In the genomic region with DNA sequence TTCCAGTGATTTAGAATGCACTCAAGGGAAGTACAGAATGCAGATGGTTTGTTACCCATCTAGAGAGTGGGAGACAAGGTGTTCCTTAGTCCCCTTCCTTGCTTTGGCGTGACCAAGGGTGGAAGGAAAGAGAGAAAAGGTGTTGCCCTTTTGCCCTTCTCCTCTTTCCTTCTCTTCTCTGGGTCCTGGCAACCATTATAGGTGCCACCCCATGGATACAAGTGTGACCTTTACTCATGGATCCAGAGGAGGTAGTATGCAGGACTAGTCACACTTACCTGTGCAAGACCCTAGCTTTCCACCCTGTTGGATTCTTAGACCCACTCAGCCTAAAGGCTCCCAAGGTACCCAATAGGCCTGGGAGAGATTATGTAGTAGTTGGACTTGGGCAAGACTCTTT, we compare ENCODE assay signal across 12 cellular contexts. TPM values are rescaled to one million over a fixed set of nuclear protein-coding genes. Genes with fewer than 3 reads are reported as not detected.
DNase-seq lines count a peak whose midpoint lies in the region; ATAC-seq and TF ChIP-seq lines count a peak whose summit lies in the region.
"Had no signal": no experiment of that assay in that cellular context is flagged by ENCODE, and none has a peak within 500 bp of the region (broad histone marks: within the 10 kb centered on the region; RNA-seq: fewer than 3 reads in every experiment).

No MANE protein-coding gene starts in this region.

- intact Hi-C loops in OCI-LY7 (cut with micrococcal nuclease; ENCODE audit: unreplicated experiment) = loop anchor here (10.0 kb wide), 1 partner anchor 132 kb away; no protein-coding TSS in a partner anchor

- no peak for TF ChIP-seq RAD21 in SK-N-SH (IDR thresholded peaks at IDR 0.05; ENCODE audit: low read length)

- ATAC-seq in SK-N-SH treated with all-trans-retinoic acid at 6 μM for 48 hours = no peak
- ATAC-seq: activated CD4-positive, CD25-positive, alpha-beta regulatory T cell treated with anti-CD3 and anti-CD28 coated beads, Interleukin-2, amount 50 U/mL, for 24 hours had no signal

- no peaks in the 10 kb centered on the region for H3K27me3 ChIP-seq in SK-N-SH (ENCODE audit: insufficient read depth)
- no peaks in the 10 kb centered on the region for H3K27me3 ChIP-seq in skeletal muscle tissue (ENCODE audit: control insufficient read depth in 3 of 3, insufficient read depth in 3 of 3, low read length in 3 of 3)

- no peak for TF ChIP-seq EP300 in SK-N-SH (IDR thresholded peaks at IDR 0.05; ENCODE audit: borderline replicate concordance in 1 of 2, low read depth in 1 of 2, low read length in 1 of 2)

- H2AFZ ChIP-seq in SK-N-SH (ENCODE audit: low read depth) (no peak overlapping the region), OCI-LY7 (ENCODE audit: low read length) (no peak overlapping the region)
- H2AFZ ChIP-seq: parathyroid adenoma had no signal

- no peaks in the 10 kb centered on the region for H3F3A ChIP-seq in SK-N-SH (replicated peaks; ENCODE audit: insufficient read depth)

- H3K79me2 ChIP-seq in SK-N-SH (ENCODE audit: insufficient read depth) (no peaks in the 10 kb centered on the region), OCI-LY7 (ENCODE audit: insufficient read depth, low read depth, low read length) (no peaks in the 10 kb centered on the region)
- H3K79me2 ChIP-seq: parathyroid adenoma had no signal

- no peaks in the 10 kb centered on the region for H3K4me1 ChIP-seq in SK-N-SH (ENCODE audit: control insufficient read depth in 1 of 2, insufficient read depth in 2 of 2, low read depth in 1 of 2, low read length in 1 of 2)
- no peaks in the 10 kb centered on the region for H3K4me1 ChIP-seq in OCI-LY7 (ENCODE audit: insufficient read depth, low read length, poor library complexity, severe bottlenecking)
- no peaks in the 10 kb centered on the region for H3K4me1 ChIP-seq in skeletal muscle tissue (ENCODE audit: control insufficient read depth in 3 of 3, insufficient read depth in 3 of 3, low read length in 3 of 3)
- H3K4me1 ChIP-seq: parathyroid adenoma had no signal

- CTCF ChIA-PET in SK-N-SH (lab: Yijun Ruan, JAX) (interaction anchor here (0.7 to 1.0 kb wide), 2 partner anchors 73 to 135 kb away, joined by 3 read pairs; no protein-coding TSS in a partner anchor), OCI-LY7 (lab: Charles Lee; ENCODE audit: unreplicated experiment) (no interaction called here)

- no peak overlapping the region; a peak in 1 of 4 replicates for H3K4me3 ChIP-seq in SK-N-SH (ENCODE audit: low read depth in 2 of 2, low read length in 1 of 2)
- H3K4me3 ChIP-seq in OCI-LY7 (ENCODE audit: low read depth, low read length, poor library complexity, severe bottlenecking) = no peak overlapping the region
- H3K4me3 ChIP-seq in skeletal muscle tissue (ENCODE audit: low read length in 3 of 3) = peak overlapping the region in 2 of 3 donors; percentile 2 to 25
- H3K4me3 ChIP-seq: SK-N-MC had no signal

- 0% methylated on average over 1 of the region's 1 CpG for WGBS in SK-N-SH (ENCODE audit: low lambda C conversion rate)

- no peaks in the 10 kb centered on the region for H4K20me1 ChIP-seq in SK-N-SH (ENCODE audit: insufficient read depth)
- no peaks in the 10 kb centered on the region for H4K20me1 ChIP-seq in OCI-LY7 (ENCODE audit: insufficient read depth, low read length)

- H3K27ac ChIP-seq in SK-N-SH (ENCODE audit: low read depth in 2 of 2, low read length in 1 of 2) (no peak overlapping the region), OCI-LY7 (ENCODE audit: low read depth, low read length, poor library complexity, severe bottlenecking) (no peak overlapping the region), skeletal muscle tissue (ENCODE audit: low read depth, low read length) (no peak overlapping the region)
- H3K27ac ChIP-seq: parathyroid adenoma, SK-N-MC had no signal

- no peak overlapping the region for H3K9ac ChIP-seq in SK-N-SH
- no peak overlapping the region for H3K9ac ChIP-seq in skeletal muscle tissue (ENCODE audit: low read depth in 1 of 3, low read length in 3 of 3)
- H3K9ac ChIP-seq: parathyroid adenoma had no signal

- no peaks in the 10 kb centered on the region for H3K9me2 ChIP-seq in SK-N-SH
- no peaks in the 10 kb centered on the region for H3K9me2 ChIP-seq in OCI-LY7 (ENCODE audit: insufficient read depth, low read length)

- TF ChIP-seq CTCF in SK-N-SH (IDR thresholded peaks at IDR 0.05) (no peak), OCI-LY7 (conservative IDR thresholded peaks at IDR 0.05; ENCODE audit: low read length) (no peak)

- H3K9me3 ChIP-seq in SK-N-SH (peaks cover 24% of the 10 kb centered on the region; the same call in 1 of the 2 replicates), OCI-LY7 (ENCODE audit: low read length) (peaks cover 16% of the 10 kb centered on the region; the same call in 1 of the 2 replicates), skeletal muscle tissue (ENCODE audit: control insufficient read depth in 3 of 3, low read length in 3 of 3) (peaks cover 37 to 62% (median 37%) of the 10 kb centered on the region in 3 donors)

- no peaks in the 10 kb centered on the region for H3K36me3 ChIP-seq in SK-N-SH (replicated peaks in 1 of 2; ENCODE audit: control insufficient read depth in 1 of 2, insufficient read depth in 2 of 2, low read length in 1 of 2)
- H3K36me3 ChIP-seq in OCI-LY7 (ENCODE audit: insufficient read depth, low read length) = no peaks in the 10 kb centered on the region
- no peaks in the 10 kb centered on the region for H3K36me3 ChIP-seq in skeletal muscle tissue (ENCODE audit: control insufficient read depth in 3 of 3, insufficient read depth in 3 of 3, low read length in 3 of 3)

- no peak for DNase-seq in SK-N-SH
- DNase-seq in OCI-LY7 (ENCODE audit: low spot score) = peak; percentile 54
- DNase-seq in fibroblast of gingiva (ENCODE audit: low read depth) = peak; percentile 19
- no peak for DNase-seq in HuH-7.5 (ENCODE audit: low spot score)
- DNase-seq in occipital lobe (lab: John Stamatoyannopoulos, UW) = no peak
- no peak for DNase-seq in ecto neural progenitor cell (ENCODE audit: low spot score)
- DNase-seq: hypothalamus had no signal

- BruUV-seq in OCI-LY7 (replicated peaks; lab: Mats Ljungman, UMichigan) = no TSS peak

- POLR2A ChIA-PET in SK-N-SH (lab: Yijun Ruan, JAX) (no interaction called here), OCI-LY7 (lab: Charles Lee) (no interaction called here)

- H3K4me2 ChIP-seq in SK-N-SH = no peak overlapping the region
- H3K4me2 ChIP-seq in OCI-LY7 (ENCODE audit: low read length) = no peak overlapping the region

TF ChIP-seq in SK-N-SH, 30 proteins besides CTCF, POLR2A, EP300 and RAD21:
- TF ChIP-seq EZH2phosphoT487 (IDR thresholded peaks at IDR 0.05; ENCODE audit: borderline replicate concordance, low read depth) (no peak), CHD2 (IDR thresholded peaks at IDR 0.05; ENCODE audit: low read length, partially characterized antibody) (peak; percentile 13)
- TF ChIP-seq, protein P1, sequence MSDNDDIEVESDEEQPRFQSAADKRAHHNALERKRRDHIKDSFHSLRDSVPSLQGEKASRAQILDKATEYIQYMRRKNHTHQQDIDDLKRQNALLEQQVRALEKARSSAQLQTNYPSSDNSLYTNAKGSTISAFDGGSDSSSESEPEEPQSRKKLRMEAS (IDR thresholded peaks at IDR 0.05; ENCODE audit: low read depth) = no peak

TF ChIP-seq in SK-N-SH treated with all-trans-retinoic acid at 6 μM for 48 hours, 23 proteins besides CTCF, POLR2A, EP300 and RAD21 (continues in another document):
- TF ChIP-seq ZNF70 (CRISPR knock-in tag; IDR thresholded peaks at IDR 0.05) = no peak
- TF ChIP-seq ZFP3 (CRISPR knock-in tag; IDR thresholded peaks at IDR 0.05) = no peak
- TF ChIP-seq GLIS3 (CRISPR knock-in tag; IDR thresholded peaks at IDR 0.05) = no peak
- no peak for TF ChIP-seq ZNF565 (CRISPR knock-in tag; conservative IDR thresholded peaks at IDR 0.05; ENCODE audit: low read depth)
- TF ChIP-seq, protein P2, sequence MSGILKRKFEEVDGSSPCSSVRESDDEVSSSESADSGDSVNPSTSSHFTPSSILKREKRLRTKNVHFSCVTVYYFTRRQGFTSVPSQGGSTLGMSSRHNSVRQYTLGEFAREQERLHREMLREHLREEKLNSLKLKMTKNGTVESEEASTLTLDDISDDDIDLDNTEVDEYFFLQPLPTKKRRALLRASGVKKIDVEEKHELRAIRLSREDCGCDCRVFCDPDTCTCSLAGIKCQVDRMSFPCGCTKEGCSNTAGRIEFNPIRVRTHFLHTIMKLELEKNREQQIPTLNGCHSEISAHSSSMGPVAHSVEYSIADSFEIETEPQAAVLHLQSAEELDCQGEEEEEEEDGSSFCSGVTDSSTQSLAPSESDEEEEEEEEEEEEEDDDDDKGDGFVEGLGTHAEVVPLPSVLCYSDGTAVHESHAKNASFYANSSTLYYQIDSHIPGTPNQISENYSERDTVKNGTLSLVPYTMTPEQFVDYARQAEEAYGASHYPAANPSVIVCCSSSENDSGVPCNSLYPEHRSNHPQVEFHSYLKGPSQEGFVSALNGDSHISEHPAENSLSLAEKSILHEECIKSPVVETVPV (CRISPR knock-in tag; IDR thresholded peaks at IDR 0.05) = no peak
- TF ChIP-seq ZC3H10 (CRISPR knock-in tag; IDR thresholded peaks at IDR 0.05) = no peak
- no peak for TF ChIP-seq ZFP30 (CRISPR knock-in tag; IDR thresholded peaks at IDR 0.05)

RNA-seq across cellular contexts. Expression of a gene that starts 11.6 kb away (rescaled TPM):
- 51.4 and 57.6 TPM in 2 replicates for polyA plus RNA-seq in SK-N-SH (2012; rRNA removed)
- 49.3 TPM in 2 replicates for polyA plus RNA-seq in SK-N-SH (2012; cell fraction: cytosol; rRNA removed)
- polyA plus RNA-seq in SK-N-SH (2012; cell fraction: nucleus; rRNA removed) = 87.7 and 88.3 TPM in 2 replicates
- 20.4 and 25.9 TPM in 2 replicates for total RNA-seq in OCI-LY7 (2014; rRNA removed; shearing (Covaris generic))
- 28.1 and 28.3 TPM in 2 replicates for total RNA-seq in OCI-LY7 (2022)
- total RNA-seq in skeletal muscle tissue = 30.8 TPM
- total RNA-seq in occipital lobe = 58.6 TPM

RNA-seq across cellular contexts. Expression of a gene that starts 34.2 kb away (rescaled TPM):
- 86.9 and 158 TPM in 2 replicates for polyA plus RNA-seq in SK-N-SH (2012; rRNA removed)
- 140 and 195 TPM in 2 replicates for polyA plus RNA-seq in SK-N-SH (2012; cell fraction: cytosol; rRNA removed)
- polyA plus RNA-seq in SK-N-SH (2012; cell fraction: nucleus; rRNA removed) = 45.0 and 80.6 TPM in 2 replicates
- total RNA-seq in OCI-LY7 (2014; rRNA removed; shearing (Covaris generic)) = 44.7 and 45.9 TPM in 2 replicates
- total RNA-seq in OCI-LY7 (2022) (91.4 and 95.0 TPM in 2 replicates), skeletal muscle tissue (30.8 TPM), occipital lobe (36.7 TPM)

RNA-seq across cellular contexts. Expression of a gene that starts 58.2 kb away (rescaled TPM):
- 7.4 and 8.4 TPM in 2 replicates for polyA plus RNA-seq in SK-N-SH (2012; rRNA removed)
- polyA plus RNA-seq in SK-N-SH (2012; cell fraction: cytosol; rRNA removed) = 7.3 and 7.6 TPM in 2 replicates
- 14.9 and 16.5 TPM in 2 replicates for polyA plus RNA-seq in SK-N-SH (2012; cell fraction: nucleus; rRNA removed)
- total RNA-seq in OCI-LY7 (2014; rRNA removed; shearing (Covaris generic)) = not detected in 2 replicates
- total RNA-seq in OCI-LY7 (2022) = not detected in 2 replicates
- 2.1 TPM for total RNA-seq in skeletal muscle tissue
- total RNA-seq in occipital lobe = 2.5 TPM

Comparison
In these comparisons a context has a peak if more than half of its experiments do, and no peak if none do; other contexts are left out.
1. DNase-seq: peak in OCI-LY7 (single experiment) and fibroblast of gingiva (single experiment); none in SK-N-SH (single experiment), HuH-7.5 (single experiment), occipital lobe (single experiment) and ecto neural progenitor cell (single experiment).
2. H3K4me3 ChIP-seq: peak in skeletal muscle tissue (2 of 3); none in SK-N-SH (0 of 2) and OCI-LY7 (single experiment).